3 cellular contexts compared by ENCODE assay signal in the genomic region with DNA sequence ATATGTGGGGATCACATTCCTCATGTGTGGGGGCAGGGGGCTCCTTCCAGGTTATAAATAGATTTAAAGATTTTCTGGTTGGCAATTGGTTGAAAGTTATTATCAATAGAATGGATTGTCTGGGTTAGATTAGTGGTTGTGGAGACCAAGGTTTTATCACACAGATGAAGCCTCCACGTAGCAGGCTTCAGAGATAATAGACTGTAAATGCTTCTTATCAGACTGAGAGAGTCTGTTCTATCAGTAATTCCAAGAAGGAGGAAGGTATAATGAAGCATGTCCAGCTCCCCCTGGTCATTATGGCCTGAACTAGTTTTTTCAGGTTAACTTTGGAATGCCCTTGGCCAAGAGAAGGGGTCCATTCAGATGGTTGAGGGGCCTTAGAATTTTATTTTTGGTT.
"Had no signal": no experiment of that assay in that cellular context is flagged by ENCODE, and none has a peak within 500 bp of the region (broad histone marks: within the 10 kb centered on the region; RNA-seq: fewer than 3 reads in every experiment).

No MANE protein-coding gene starts in this region.

- ATAC-seq: GM12878 had no signal

- H3K4me3 ChIP-seq: GM12878 had no signal

- DNase-seq: GDM1, GF-D8 had no signal
